Comparison of ENCODE assay signal across 1 cellular context in genomic region chr5:120368923-120369715, GRCh38.
TF ChIP-seq lines count a peak whose summit lies in the region.

No MANE protein-coding gene starts in this region.

TF ChIP-seq in WTC11, 78 proteins besides CTCF, POLR2A, EP300 and RAD21 (continued from another document):
- TF ChIP-seq AR (CRISPR knock-in tag; IDR thresholded peaks at IDR 0.05) = no peak
- TF ChIP-seq IRF2 (CRISPR knock-in tag; IDR thresholded peaks at IDR 0.05; ENCODE audit: borderline replicate concordance, low read depth) = no peak
- TF ChIP-seq ZBTB21 (CRISPR knock-in tag; IDR thresholded peaks at IDR 0.05; ENCODE audit: borderline replicate concordance) = no peak
- TF ChIP-seq ZNF317 (CRISPR knock-in tag; IDR thresholded peaks at IDR 0.05; ENCODE audit: borderline replicate concordance, low read depth) = no peak
- no peak for TF ChIP-seq GABPB1 (CRISPR knock-in tag; IDR thresholded peaks at IDR 0.05)
- no peak for TF ChIP-seq ATF1 (CRISPR knock-in tag; IDR thresholded peaks at IDR 0.05)
